8 cellular contexts compared by ENCODE assay signal in the genomic region with DNA sequence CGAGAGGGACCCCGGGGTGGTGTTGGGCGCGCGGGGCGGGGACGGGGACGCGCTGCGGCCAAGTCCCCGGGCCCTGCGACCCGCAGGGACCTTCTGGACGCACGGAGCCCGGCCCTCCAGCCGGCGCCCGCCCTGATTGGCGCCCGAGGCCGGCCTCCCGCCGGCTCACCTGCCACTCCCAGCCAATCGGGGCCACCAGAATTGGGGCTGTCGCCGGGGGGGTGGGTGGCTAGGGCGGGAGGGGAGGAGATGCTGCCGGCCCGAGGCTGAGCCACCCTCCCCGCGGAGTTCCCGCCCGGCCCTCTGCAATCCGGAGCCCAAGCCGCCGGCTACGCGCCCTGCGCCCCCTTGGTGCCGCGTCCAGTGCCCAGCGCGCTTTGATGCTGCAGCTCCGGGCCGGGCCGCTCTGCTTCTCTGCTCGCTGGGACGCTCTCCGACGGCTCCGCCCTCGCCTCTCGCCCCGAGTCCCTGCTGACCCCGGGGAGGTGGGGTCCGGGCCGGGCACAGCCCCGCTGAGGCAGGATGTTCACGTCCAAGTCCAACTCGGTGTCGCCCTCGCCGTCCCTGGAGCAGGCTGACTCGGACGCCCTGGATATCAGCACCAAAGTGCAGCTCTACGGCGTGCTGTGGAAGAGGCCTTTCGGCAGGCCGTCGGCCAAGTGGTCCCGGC. TPM values are rescaled to one million over a fixed set of nuclear protein-coding genes. Genes with fewer than 3 reads are reported as not detected.
DNase-seq lines count a peak whose midpoint lies in the region; ATAC-seq and TF ChIP-seq lines count a peak whose summit lies in the region.

Gene PLEKHD1 (plus strand): TSS at position 285 of the 670 bp plus-strand sequence. CDS start 238 bp downstream, at position 523.

- H3K4me3 ChIP-seq in PC-9 (peak within 1 kb of the TSS; percentile 54), parathyroid adenoma (ENCODE audit: low read depth, low read length) (peak within 1 kb of the TSS; percentile 66)

- POLR2A ChIA-PET in PC-9 (lab: Charles Lee; ENCODE audit: unreplicated experiment) = interaction anchor here (0.5 to 0.6 kb wide), 4 partner anchors 8 to 666 kb away, joined by 3 to 7 read pairs (median 4); partner anchors contain the start of gene ERH

- H2AFZ ChIP-seq in PC-9 = peak within 1 kb of the TSS; percentile 69
- H2AFZ ChIP-seq in parathyroid adenoma = peak within 1 kb of the TSS; percentile 80

- no peak within 1 kb of the TSS for H3K9ac ChIP-seq in parathyroid adenoma

- no peaks in the 10 kb centered on the region for H3K9me3 ChIP-seq in PC-9 (ENCODE audit: insufficient read depth, low read depth)
- no peaks in the 10 kb centered on the region for H3K9me3 ChIP-seq in parathyroid adenoma (ENCODE audit: control insufficient read depth, low read length)

- no peak within 1 kb of the TSS for H3K27ac ChIP-seq in PC-9
- peak within 1 kb of the TSS; percentile 69 for H3K27ac ChIP-seq in parathyroid adenoma

- H3K27me3 ChIP-seq in PC-9 (ENCODE audit: insufficient read depth, low read depth) (peaks cover 35% of the 10 kb centered on the region), parathyroid adenoma (ENCODE audit: control insufficient read depth, insufficient read depth, low read length) (no peaks in the 10 kb centered on the region)

- H3K4me1 ChIP-seq in PC-9 (replicated peaks; ENCODE audit: insufficient read depth) = no peaks in the 10 kb centered on the region
- peaks cover 2% of the 10 kb centered on the region for H3K4me1 ChIP-seq in parathyroid adenoma

- DNase-seq in DMS53 (lab: John Stamatoyannopoulos, UW) (peak; percentile 75), PC-9 (peak; percentile 42 to 73), Right ventricle myocardium superior (peak; percentile 36), SKM-1 treated with dmso at 0.1 percent for 144 hours (lab: John Stamatoyannopoulos, UW; ENCODE audit: unreplicated experiment) (no peak)
- no peak for DNase-seq in activated CD4-positive, CD25-positive, alpha-beta regulatory T cell (lab: John Stamatoyannopoulos, UW)

- H3K79me2 ChIP-seq in PC-9 (ENCODE audit: low read depth) (no peaks in the 10 kb centered on the region), parathyroid adenoma (no peaks in the 10 kb centered on the region)

- ATAC-seq in Right ventricle myocardium superior (ENCODE audit: poor library complexity) (peak; percentile 73), HG03196 (IDR thresholded peaks at IDR 0.05; ENCODE audit: unreplicated experiment) (no peak), HG03521 (IDR thresholded peaks at IDR 0.05; ENCODE audit: unreplicated experiment) (no peak)

- H3K36me3 ChIP-seq in PC-9 (ENCODE audit: low read depth) (no peaks in the 10 kb centered on the region), parathyroid adenoma (ENCODE audit: control insufficient read depth, insufficient read depth, low read length) (no peaks in the 10 kb centered on the region)

- H3K4me2 ChIP-seq in PC-9 (peak within 1 kb of the TSS; percentile 81), parathyroid adenoma (ENCODE audit: low read length) (peak within 1 kb of the TSS; percentile 98)

- intact Hi-C loops in PC-9 (cut with micrococcal nuclease; ENCODE audit: unreplicated experiment) (no loop called here), Right ventricle myocardium superior (cut with DNase I) (no loop called here)

- no TSS peak for BruUV-seq in PC-9 (replicated peaks; lab: Mats Ljungman, UMichigan)

- no peaks in the 10 kb centered on the region for H4K20me1 ChIP-seq in PC-9 (ENCODE audit: insufficient read depth)

- CTCF ChIA-PET in PC-9 (lab: Charles Lee) = interaction anchor here (0.6 to 0.7 kb wide), 2 partner anchors 62 to 294 kb away, joined by 3 to 4 read pairs; partner anchors contain the start of gene EXD2

- no peaks in the 10 kb centered on the region for H3F3A ChIP-seq in PC-9 (ENCODE audit: insufficient read depth, low read depth)

- TF ChIP-seq CTCF in PC-9 (conservative IDR thresholded peaks at IDR 0.05) = no peak
- TF ChIP-seq CTCF in parathyroid adenoma (IDR thresholded peaks at IDR 0.05) = no peak

- H3K9me2 ChIP-seq in PC-9 (ENCODE audit: insufficient read depth) = no peaks in the 10 kb centered on the region

RNA-seq across cellular contexts. Expression of gene PLEKHD1, which starts in this region (rescaled TPM):
- total RNA-seq in PC-9 (2021) = 0.60 and 0.65 TPM in 2 replicates
- total RNA-seq in Right ventricle myocardium superior = 0.22 TPM

Comparison
In these comparisons a context has a peak if more than half of its experiments do, and no peak if none do; other contexts are left out.
1. Peak in DNase-seq, H3K4me3 ChIP-seq and H3K4me2 ChIP-seq in PC-9; RNA of the gene not detected or under 1 TPM.
2. Peak in DNase-seq and ATAC-seq in Right ventricle myocardium superior; RNA of the gene not detected or under 1 TPM.